Comparison of ENCODE assay signal across 18 cellular contexts in genomic region chr13:44627441-44627840, GRCh38. TPM values are rescaled to one million over a fixed set of nuclear protein-coding genes. Genes with fewer than 3 reads are reported as not detected.
DNase-seq lines count a peak whose midpoint lies in the region; ATAC-seq and TF ChIP-seq lines count a peak whose summit lies in the region.
"Had no signal": no experiment of that assay in that cellular context is flagged by ENCODE, and none has a peak within 500 bp of the region (broad histone marks: within the 10 kb centered on the region; RNA-seq: fewer than 3 reads in every experiment).

No MANE protein-coding gene starts in this region.

- TF ChIP-seq CTCF in foreskin fibroblast (IDR thresholded peaks at IDR 0.05; ENCODE audit: low read depth, low read length): no peak

- H3K27me3 ChIP-seq in MG63: no peaks in the 10 kb centered on the region

- H3K4me3 ChIP-seq in MG63 (no peak overlapping the region), foreskin fibroblast (ENCODE audit: low read depth in 1 of 2, low read length in 2 of 2) (no peak overlapping the region)
- H3K4me3 ChIP-seq: A549, GM23338, K562 had no signal

- peak; percentile 59 for DNase-seq in EL
- peak; percentile 56 for DNase-seq in HCEC 1CT
- peak; percentile 49 for DNase-seq in MG63
- DNase-seq in foreskin fibroblast: peak; percentile 11 to 30
- DNase-seq in NCI-H1436 treated with DMSO at 0.1 percent for 48 hours (lab: John Stamatoyannopoulos, UW): no peak
- DNase-seq in stimulated activated CD4-positive, alpha-beta T cell treated with anti-CD3 and anti-CD28 coated beads, Interleukin-15, amount 100 ng/mL, for 24 hours: no peak
- DNase-seq: CD4-positive, CD25-positive, alpha-beta regulatory T cell; NCI-H1092 treated with DMSO at 0.1 percent for 48 hours; NCI-H2081; NCI-H2171 treated with DMSO at 0.1 percent for 48 hours; NCI-H524 treated with DMSO at 0.1 percent for 48 hours; RPMI8226; SHP77 had no signal

- no peak for ATAC-seq in HG03108 (IDR thresholded peaks at IDR 0.05; ENCODE audit: unreplicated experiment)
- ATAC-seq: A549, GM23338, HCT116, K562 had no signal

- H3K9me3 ChIP-seq in MG63: peaks cover 2% of the 10 kb centered on the region; the same call in 1 of the 2 replicates
- H3K9me3 ChIP-seq: A549 had no signal

- no peaks in the 10 kb centered on the region for H3K36me3 ChIP-seq in MG63

RNA-seq across cellular contexts. Expression of gene TSC22D1, which starts 51.3 kb away (rescaled TPM):
- 55.5 and 62.8 TPM in 2 replicates for total RNA-seq in MG63 (2014; rRNA removed; shearing (Covaris generic); ENCODE audit: low replicate concordance)

Comparison
In these comparisons a context has a peak if more than half of its experiments do, and no peak if none do; other contexts are left out.
1. DNase-seq: peak in EL (single experiment), HCEC 1CT (single experiment), MG63 (single experiment) and foreskin fibroblast (2 of 2); none in NCI-H1436 treated with DMSO at 0.1 percent for 48 hours (single experiment) and stimulated activated CD4-positive, alpha-beta T cell treated with anti-CD3 and anti-CD28 coated beads, Interleukin-15, amount 100 ng/mL, for 24 hours (single experiment).